Comparison of ENCODE assay signal across 1 cellular context in the genomic region with DNA sequence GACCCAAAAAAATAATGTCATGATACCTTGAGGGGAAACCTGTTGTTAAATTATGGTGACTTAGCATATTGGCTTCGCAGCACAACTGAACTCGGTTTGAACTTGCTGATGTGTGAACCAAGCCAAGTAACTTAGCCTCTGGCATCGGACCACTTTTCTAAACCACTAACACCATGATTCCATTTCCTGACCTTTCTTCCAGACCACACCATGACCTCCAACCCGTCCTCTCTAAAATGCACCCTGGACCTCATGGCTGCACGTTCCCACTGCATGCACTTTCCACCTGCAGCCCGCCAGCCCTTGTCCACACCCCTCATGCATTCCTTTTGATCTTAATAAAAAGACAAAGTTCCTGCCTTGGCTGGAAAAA.
TF ChIP-seq lines count a peak whose summit lies in the region.

No MANE protein-coding gene starts in this region.

TF ChIP-seq in liver, 16 proteins besides CTCF, POLR2A, EP300 and RAD21 (continued from another document):
- no peak for TF ChIP-seq REST (IDR thresholded peaks at IDR 0.05)
- TF ChIP-seq YY1 (IDR thresholded peaks at IDR 0.05), result no peak
- peak; percentile 81 for TF ChIP-seq SP1 (IDR thresholded peaks at IDR 0.05)
- TF ChIP-seq RXRA (IDR thresholded peaks at IDR 0.05), result peak; percentile 73 to 92
- no peak for TF ChIP-seq JUND (IDR thresholded peaks at IDR 0.05)
- no peak for TF ChIP-seq TAF1 (conservative IDR thresholded peaks at IDR 0.05)
- TF ChIP-seq ZBTB33 (IDR thresholded peaks at IDR 0.05), result no peak
TF ChIP-seq in liver: peak in this region for 7.
